ENCODE assay signal across 15 cellular contexts in genomic region chr17:73623247-73623646, GRCh38.
"Had no signal": no experiment of that assay in that cellular context is flagged by ENCODE, and none has a peak within 500 bp of the region (broad histone marks: within the 10 kb centered on the region; RNA-seq: fewer than 3 reads in every experiment).

No MANE protein-coding gene starts in this region.

- H3K27me3 ChIP-seq: heart left ventricle, neutrophil, right atrium auricular region, tibial nerve had no signal

- ATAC-seq: heart left ventricle; left lobe of liver; stimulated activated effector memory CD8-positive, alpha-beta T cell treated with anti-CD3 and anti-CD28 coated beads, Interleukin-12 subunit alpha, Interleukin-12 subunit beta, amount 100 ng/mL, for 72 hours; T-cell; WTC11 had no signal

- H3K4me1 Mint-ChIP-seq: stimulated activated effector memory CD8-positive, alpha-beta T cell treated with anti-CD3 and anti-CD28 coated beads, Interleukin-12 subunit alpha, Interleukin-12 subunit beta, amount 100 ng/mL, for 72 hours had no signal

- H3K36me3 Mint-ChIP-seq: stimulated activated effector memory CD8-positive, alpha-beta T cell treated with anti-CD3 and anti-CD28 coated beads, Interleukin-12 subunit alpha, Interleukin-12 subunit beta, amount 100 ng/mL, for 72 hours had no signal

- DNase-seq: activated CD4-positive, alpha-beta T cell treated with anti-CD3 and anti-CD28 coated beads for 48 hours; activated naive CD4-positive, alpha-beta T cell treated with Interleukin-2 at 50 U/mL for 16 hours; central memory CD4-positive, alpha-beta T cell; effector CD4-positive, alpha-beta T cell; mesenchymal stem cell; small intestine; T-cell had no signal

- H3K27ac ChIP-seq: coronary artery, heart left ventricle, neutrophil, right atrium auricular region had no signal

- H3K27me3 Mint-ChIP-seq: T-cell had no signal

- H3K9me3 ChIP-seq: neutrophil had no signal

- H3K27ac Mint-ChIP-seq: stimulated activated effector memory CD8-positive, alpha-beta T cell treated with anti-CD3 and anti-CD28 coated beads, Interleukin-12 subunit alpha, Interleukin-12 subunit beta, amount 100 ng/mL, for 72 hours; T-cell; WTC11 had no signal

- H3K4me1 ChIP-seq: right atrium auricular region had no signal

- H3K36me3 ChIP-seq: heart left ventricle, neutrophil, right atrium auricular region, tibial nerve had no signal

- H3K4me3 Mint-ChIP-seq: stimulated activated effector memory CD8-positive, alpha-beta T cell treated with anti-CD3 and anti-CD28 coated beads, Interleukin-12 subunit alpha, Interleukin-12 subunit beta, amount 100 ng/mL, for 72 hours; T-cell; WTC11 had no signal

- H3K4me3 ChIP-seq: coronary artery, heart left ventricle, right atrium auricular region, tibial nerve had no signal
